1 cellular context compared by ENCODE assay signal in genomic region chr11:34105079-34105956, GRCh38.
TF ChIP-seq lines count a peak whose summit lies in the region.

TSS of gene NAT10 (plus strand) at chr11:34105629. CDS start at chr11:34108226, 2,597 bp downstream.

TF ChIP-seq in K562, 482 proteins besides CTCF, POLR2A, EP300 and RAD21 (continued from another document and continues in another):
- TF ChIP-seq ZNF518B (CRISPR knock-in tag; IDR thresholded peaks at IDR 0.05) (0 out of 2 replicates have a peak, but pooled peaks have one; percentile 56), RCOR1 (IDR thresholded peaks at IDR 0.05; ENCODE audit: borderline replicate concordance in 1 of 2, low read depth in 2 of 2, low read length in 2 of 2) (peak in 1 of 2 experiments; percentile 22; a peak in 1 of 4 replicates), ILF3 (IDR thresholded peaks at IDR 0.05; ENCODE audit: borderline replicate concordance) (peak; percentile 61; the same call in 1 of the 2 replicates), E2F3 (CRISPR knock-in tag; IDR thresholded peaks at IDR 0.05) (0 out of 2 replicates have a peak, but pooled peaks have one; percentile 5), NFE2 (IDR thresholded peaks at IDR 0.05; ENCODE audit: low read depth) (peak; percentile 29; the same call in 1 of the 2 replicates), ADNP (tag; IDR thresholded peaks at IDR 0.05) (no peak), ETS2 (tag; IDR thresholded peaks at IDR 0.05; ENCODE audit: borderline replicate concordance, poor library complexity, severe bottlenecking) (no peak), SRSF7 (optimal IDR thresholded peaks at IDR 0.05; ENCODE audit: low read depth, low read length) (no peak), ZNF282 (CRISPR knock-in tag; IDR thresholded peaks at IDR 0.05) (no peak), ZNF639 (CRISPR knock-in tag; conservative IDR thresholded peaks at IDR 0.05 in 1 of 2, IDR thresholded peaks at IDR 0.05 in 1 of 2) (0 out of 4 replicates have a peak, but pooled peaks of 1 of the 2 experiments have one; percentile 61), ZBTB17 (CRISPR knock-in tag; IDR thresholded peaks at IDR 0.05) (peak; percentile 84), UBTF (IDR thresholded peaks at IDR 0.05; ENCODE audit: borderline replicate concordance in 1 of 2, low read depth in 2 of 2, low read length in 2 of 2) (0 out of 4 replicates have a peak, but pooled peaks of 1 of the 2 experiments have one; percentile 50), MITF (IDR thresholded peaks at IDR 0.05) (no peak), MXI1 (IDR thresholded peaks at IDR 0.05; ENCODE audit: low read depth, low read length) (peak; percentile 97), NONO (IDR thresholded peaks at IDR 0.05; ENCODE audit: low read depth in 2 of 2, low read length in 1 of 2) (peak in 1 of 2 experiments; percentile 78; a peak in 1 of 4 replicates), ZBTB8A (IDR thresholded peaks at IDR 0.05; ENCODE audit: partially characterized antibody) (no peak), ZNF507 (tag; conservative IDR thresholded peaks at IDR 0.05) (no peak), HOMEZ (CRISPR knock-in tag; IDR thresholded peaks at IDR 0.05) (no peak), TRIM25 (IDR thresholded peaks at IDR 0.05; ENCODE audit: borderline replicate concordance) (no peak), POLR2AphosphoS5 (IDR thresholded peaks at IDR 0.05; ENCODE audit: control insufficient read depth, insufficient read depth, low read depth, low read length) (peak; percentile 79; the same call in 1 of the 2 replicates), HLTF (IDR thresholded peaks at IDR 0.05) (no peak), HOXB6 (CRISPR knock-in tag; IDR thresholded peaks at IDR 0.05; ENCODE audit: borderline replicate concordance) (0 out of 2 replicates have a peak, but pooled peaks have one; percentile 68), FOS (IDR thresholded peaks at IDR 0.05; ENCODE audit: extremely low read depth, insufficient read length) (no peak), SMARCB1 (IDR thresholded peaks at IDR 0.05; ENCODE audit: insufficient read length, low read depth) (no peak), ZNF717 (CRISPR knock-in tag; IDR thresholded peaks at IDR 0.05) (no peak), ZNF232 (CRISPR knock-in tag; IDR thresholded peaks at IDR 0.05) (peak; percentile 44; the same call in 1 of the 2 replicates), PCBP2 (IDR thresholded peaks at IDR 0.05; ENCODE audit: low read depth, low read length, poor library complexity, severe bottlenecking) (no peak), HIVEP1 (CRISPR knock-in tag; IDR thresholded peaks at IDR 0.05) (no peak), WHSC1 (IDR thresholded peaks at IDR 0.05; ENCODE audit: low read length) (no peak), RREB1 (CRISPR knock-in tag; IDR thresholded peaks at IDR 0.05) (peak; percentile 22; the same call in 1 of the 2 replicates), TCF7L2 (IDR thresholded peaks at IDR 0.05; ENCODE audit: low read depth, low read length) (no peak), NBN (IDR thresholded peaks at IDR 0.05; ENCODE audit: low read depth) (peak; percentile 33), IRF9 (tag; IDR thresholded peaks at IDR 0.05) (no peak), GATAD2B (IDR thresholded peaks at IDR 0.05; ENCODE audit: borderline replicate concordance) (no peak), SIX5 (IDR thresholded peaks at IDR 0.05; ENCODE audit: borderline replicate concordance in 1 of 2, insufficient read depth in 1 of 2, low read depth in 1 of 2, low read length in 2 of 2) (peak in 1 of 2 experiments; percentile 47; a peak in 3 of 4 replicates), OTX1 (CRISPR knock-in tag; IDR thresholded peaks at IDR 0.05) (peak; percentile 93; the same call in 1 of the 2 replicates), FOXJ3 (CRISPR knock-in tag; IDR thresholded peaks at IDR 0.05) (no peak), PML (IDR thresholded peaks at IDR 0.05; ENCODE audit: low read length) (peak; percentile 29; the same call in 1 of the 2 replicates)
